Comparison of ENCODE assay signal across 11 cellular contexts in the genomic region with DNA sequence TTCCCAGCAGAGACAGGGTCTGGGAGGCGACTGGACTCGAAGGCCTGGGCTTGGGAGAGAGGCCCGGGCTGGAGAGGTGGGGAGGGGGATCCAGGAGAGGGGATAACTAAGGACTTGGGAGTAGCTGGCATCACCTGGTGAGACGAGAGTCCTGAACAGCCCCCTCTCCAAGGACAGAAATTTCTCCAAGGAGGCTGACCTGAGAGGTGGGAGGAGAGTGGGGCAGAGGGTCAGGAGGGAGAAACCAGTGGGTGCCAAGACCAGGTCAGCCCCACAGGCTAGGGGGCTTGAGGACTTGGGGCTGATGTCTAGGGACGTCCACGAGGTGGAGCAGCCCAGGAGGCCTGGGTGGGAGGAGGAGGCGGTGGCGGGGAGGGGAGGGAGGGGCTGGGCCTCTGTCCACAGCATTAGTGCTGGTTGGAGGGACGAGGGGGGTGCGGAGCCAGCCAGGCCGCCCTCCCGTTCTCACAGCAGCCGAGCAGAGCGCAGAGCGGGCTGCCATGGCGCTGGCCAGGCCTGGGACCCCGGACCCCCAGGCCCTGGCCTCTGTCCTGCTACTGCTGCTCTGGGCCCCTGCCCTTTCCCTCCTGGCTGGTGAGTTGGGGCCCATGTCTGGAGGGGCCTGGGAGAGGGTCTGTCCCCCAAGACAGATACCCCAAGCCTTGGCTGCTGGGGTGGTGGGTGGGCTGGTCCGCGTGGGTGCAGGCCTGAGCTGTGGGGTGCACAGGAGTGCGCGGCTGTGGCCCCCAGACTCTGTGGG.
DNase-seq lines count a peak whose midpoint lies in the region; TF ChIP-seq lines count a peak whose summit lies in the region.
"Had no signal": no experiment of that assay in that cellular context is flagged by ENCODE, and none has a peak within 500 bp of the region (broad histone marks: within the 10 kb centered on the region; RNA-seq: fewer than 3 reads in every experiment).

A gene (plus strand): TSS at position 437 of the 760 bp plus-strand sequence. CDS start 64 bp downstream, at position 501.

- peaks cover 40% of the 10 kb centered on the region for H3K4me1 ChIP-seq in iPS-18a (ENCODE audit: control insufficient read depth, low read depth, low read length)

- H3K9me3 ChIP-seq in iPS-18a (ENCODE audit: control insufficient read depth, low read depth, low read length) = no peaks in the 10 kb centered on the region

- DNase-seq in DMS53 (lab: John Stamatoyannopoulos, UW) = peak; percentile 40
- DNase-seq in DMS53 treated with DMSO at 0.1 percent for 48 hours (lab: John Stamatoyannopoulos, UW; ENCODE audit: unreplicated experiment) = no peak
- no peak for DNase-seq in retinal pigment epithelial cell (ENCODE audit: low read depth)
- DNase-seq in NCI-H128 (lab: John Stamatoyannopoulos, UW; ENCODE audit: unreplicated experiment) = no peak
- DNase-seq in stimulated activated CD4-positive, alpha-beta T cell treated with anti-CD3 and anti-CD28 coated beads, Interleukin-4, amount 100 ng/mL, for 24 hours = no peak
- no peak for DNase-seq in activated gamma-delta T cell (lab: John Stamatoyannopoulos, UW)
- DNase-seq: activated naive CD8-positive, alpha-beta T cell treated with anti-CD3 and anti-CD28 coated beads for 36 hours; Kasumi-1; right cardiac atrium had no signal

- H3K9ac ChIP-seq in iPS-18a (ENCODE audit: low read length) = peak within 1 kb of the TSS; percentile 50

- H3K27ac ChIP-seq in angular gyrus (ENCODE audit: low read depth, low read length) (peak within 1 kb of the TSS; percentile 90), iPS-18a (ENCODE audit: low read length) (no peak within 1 kb of the TSS)

- H3K27me3 ChIP-seq in iPS-18a (ENCODE audit: control insufficient read depth, insufficient read depth, low read length) = no peaks in the 10 kb centered on the region

- no peaks in the 10 kb centered on the region for H3K36me3 ChIP-seq in iPS-18a (ENCODE audit: control insufficient read depth, low read depth, low read length)

- H3K4me3 ChIP-seq in iPS-18a (ENCODE audit: low read length) (peak within 1 kb of the TSS; percentile 61), retinal pigment epithelial cell (ENCODE audit: low read length) (peak within 1 kb of the TSS; percentile 80)

- TF ChIP-seq CTCF in retinal pigment epithelial cell (conservative IDR thresholded peaks at IDR 0.05; ENCODE audit: low read depth, low read length) = peak; percentile 50
